Comparison of ENCODE assay signal across 8 cellular contexts in genomic region chr2:118013221-118013723, GRCh38. TPM values are rescaled to one million over a fixed set of nuclear protein-coding genes. Genes with fewer than 3 reads are reported as not detected.
DNase-seq lines count a peak whose midpoint lies in the region; ATAC-seq and TF ChIP-seq lines count a peak whose summit lies in the region.

No MANE protein-coding gene starts in this region.

- H3K36me3 ChIP-seq in colonic mucosa: no peaks in the 10 kb centered on the region

- H3K27me3 ChIP-seq in colonic mucosa: no peaks in the 10 kb centered on the region

- intact Hi-C loops in colonic mucosa (cut with DNase I): no loop called here

- no peaks in the 10 kb centered on the region for H3K9me3 ChIP-seq in colonic mucosa

- H3K4me3 ChIP-seq in colonic mucosa: peak overlapping the region; percentile 90

- H3K27ac ChIP-seq in colonic mucosa: peak overlapping the region; percentile 88

- ATAC-seq in GM21515 (IDR thresholded peaks at IDR 0.05; ENCODE audit: unreplicated experiment) (peak; percentile 34), left lobe of liver (peak; percentile 65)

- TF ChIP-seq CTCF in colonic mucosa (IDR thresholded peaks at IDR 0.05): no peak

- DNase-seq in ELR (ENCODE audit: low read depth) (peak; percentile 40), HT-29 (ENCODE audit: low spot score) (peak; percentile 41), UCSD-AML1 (lab: John Stamatoyannopoulos, UW; ENCODE audit: unreplicated experiment) (peak; percentile 54), colonic mucosa (peak; percentile 72), left lobe of liver (ENCODE audit: low spot score) (peak; percentile 68), NCI-H187 treated with DMSO at 0.1 percent for 48 hours (lab: John Stamatoyannopoulos, UW) (no peak)
- peak; percentile 25 for DNase-seq in stimulated activated CD4-positive, alpha-beta T cell treated with anti-CD3 and anti-CD28 coated beads, Interleukin-4, amount 100 ng/mL, for 24 hours

- peak overlapping the region; percentile 93 to 95 for H3K9ac ChIP-seq in colonic mucosa (ENCODE audit: low read depth in 2 of 2, low read length in 2 of 2)

- peaks cover 7% of the 10 kb centered on the region for H3K4me1 ChIP-seq in colonic mucosa

RNA-seq across cellular contexts. Expression of gene CCDC93, which starts 0.6 kb away (rescaled TPM):
- 6.5 and 9.2 TPM in 2 replicates for total RNA-seq in HT-29 (2014; rRNA removed; shearing (Covaris generic))
- 10 to 100 TPM; 33.5 to 37.8 TPM for total RNA-seq in colonic mucosa
- 12.1 TPM for total RNA-seq in left lobe of liver
